ENCODE assay signal across 1 cellular context in genomic region chr14:52948039-52948438, GRCh38.
TF ChIP-seq lines count a peak whose summit lies in the region.

No MANE protein-coding gene starts in this region.

TF ChIP-seq in HepG2, 621 proteins besides CTCF, POLR2A, EP300 and RAD21 (continued from another document and continues in another):
- TF ChIP-seq MIER3 (CRISPR knock-in tag; IDR thresholded peaks at IDR 0.05; ENCODE audit: borderline replicate concordance) (no peak), STAT6 (CRISPR knock-in tag; IDR thresholded peaks at IDR 0.05; ENCODE audit: borderline replicate concordance) (no peak), ZNF891 (CRISPR knock-in tag; IDR thresholded peaks at IDR 0.05) (no peak), HINFP (CRISPR knock-in tag; IDR thresholded peaks at IDR 0.05; ENCODE audit: low read depth) (no peak), BRCA1 (CRISPR knock-in tag; IDR thresholded peaks at IDR 0.05) (no peak), JUND (CRISPR knock-in tag; IDR thresholded peaks at IDR 0.05) (no peak), ZNF24 (IDR thresholded peaks at IDR 0.05) (no peak), ZNF331 (CRISPR knock-in tag; IDR thresholded peaks at IDR 0.05) (peak; percentile 15; the same call in 1 of the 2 replicates), ZNF101 (CRISPR knock-in tag; IDR thresholded peaks at IDR 0.05; ENCODE audit: borderline replicate concordance, low read depth) (no peak), ZNF766 (CRISPR knock-in tag; IDR thresholded peaks at IDR 0.05; ENCODE audit: borderline replicate concordance) (no peak), CREM (IDR thresholded peaks at IDR 0.05) (peak; percentile 82), CREM (CRISPR knock-in tag; IDR thresholded peaks at IDR 0.05) (no peak), SAP130 (CRISPR knock-in tag; IDR thresholded peaks at IDR 0.05; ENCODE audit: low read depth) (peak; percentile 87), CCAR2 (optimal IDR thresholded peaks at IDR 0.05; ENCODE audit: low read depth, low read length) (no peak), HNRNPUL1 (IDR thresholded peaks at IDR 0.05; ENCODE audit: low read depth, low read length) (no peak), ZNF235 (CRISPR knock-in tag; IDR thresholded peaks at IDR 0.05; ENCODE audit: borderline replicate concordance) (no peak), ZNF709 (CRISPR knock-in tag; IDR thresholded peaks at IDR 0.05) (no peak), TSC22D2 (CRISPR knock-in tag; IDR thresholded peaks at IDR 0.05; ENCODE audit: borderline replicate concordance) (no peak), ZNF839 (CRISPR knock-in tag; IDR thresholded peaks at IDR 0.05; ENCODE audit: borderline replicate concordance) (no peak), ZBTB20 (CRISPR knock-in tag; IDR thresholded peaks at IDR 0.05; ENCODE audit: borderline replicate concordance, low read depth) (no peak), ZKSCAN5 (CRISPR knock-in tag; IDR thresholded peaks at IDR 0.05) (no peak), ZNF674 (CRISPR knock-in tag; IDR thresholded peaks at IDR 0.05; ENCODE audit: low read depth) (no peak), GMEB1 (CRISPR knock-in tag; IDR thresholded peaks at IDR 0.05; ENCODE audit: borderline replicate concordance) (no peak), HOXA3 (CRISPR knock-in tag; IDR thresholded peaks at IDR 0.05) (peak; percentile 65), SSRP1 (CRISPR knock-in tag; IDR thresholded peaks at IDR 0.05) (no peak), ZNF883 (CRISPR knock-in tag; IDR thresholded peaks at IDR 0.05; ENCODE audit: not compliant biosample characterization) (no peak), TEAD3 (CRISPR knock-in tag; optimal IDR thresholded peaks at IDR 0.05; ENCODE audit: borderline replicate concordance) (peak; percentile 78), ZNF782 (CRISPR knock-in tag; IDR thresholded peaks at IDR 0.05; ENCODE audit: borderline replicate concordance) (no peak), NKX3-1 (CRISPR knock-in tag; IDR thresholded peaks at IDR 0.05) (0 out of 2 replicates have a peak, but pooled peaks have one; percentile 30), ZNF878 (CRISPR knock-in tag; IDR thresholded peaks at IDR 0.05) (no peak), LCORL (IDR thresholded peaks at IDR 0.05) (no peak), LCORL (CRISPR knock-in tag; IDR thresholded peaks at IDR 0.05) (peak; percentile 43; the same call in 1 of the 2 replicates), HMGXB4 (CRISPR knock-in tag; IDR thresholded peaks at IDR 0.05; ENCODE audit: borderline replicate concordance in 1 of 2, low read depth in 1 of 2) (no peak), PHF21A (CRISPR knock-in tag; IDR thresholded peaks at IDR 0.05) (peak; percentile 78), ZNF3 (CRISPR knock-in tag; IDR thresholded peaks at IDR 0.05) (no peak), JUNB (CRISPR knock-in tag; IDR thresholded peaks at IDR 0.05; ENCODE audit: borderline replicate concordance) (no peak), HOXA9 (CRISPR knock-in tag; IDR thresholded peaks at IDR 0.05; ENCODE audit: borderline replicate concordance) (no peak), ZFP1 (CRISPR knock-in tag; IDR thresholded peaks at IDR 0.05) (no peak), CBX5 (CRISPR knock-in tag; IDR thresholded peaks at IDR 0.05; ENCODE audit: borderline replicate concordance) (0 out of 2 replicates have a peak, but pooled peaks have one; percentile 26)
- TF ChIP-seq, protein P1, sequence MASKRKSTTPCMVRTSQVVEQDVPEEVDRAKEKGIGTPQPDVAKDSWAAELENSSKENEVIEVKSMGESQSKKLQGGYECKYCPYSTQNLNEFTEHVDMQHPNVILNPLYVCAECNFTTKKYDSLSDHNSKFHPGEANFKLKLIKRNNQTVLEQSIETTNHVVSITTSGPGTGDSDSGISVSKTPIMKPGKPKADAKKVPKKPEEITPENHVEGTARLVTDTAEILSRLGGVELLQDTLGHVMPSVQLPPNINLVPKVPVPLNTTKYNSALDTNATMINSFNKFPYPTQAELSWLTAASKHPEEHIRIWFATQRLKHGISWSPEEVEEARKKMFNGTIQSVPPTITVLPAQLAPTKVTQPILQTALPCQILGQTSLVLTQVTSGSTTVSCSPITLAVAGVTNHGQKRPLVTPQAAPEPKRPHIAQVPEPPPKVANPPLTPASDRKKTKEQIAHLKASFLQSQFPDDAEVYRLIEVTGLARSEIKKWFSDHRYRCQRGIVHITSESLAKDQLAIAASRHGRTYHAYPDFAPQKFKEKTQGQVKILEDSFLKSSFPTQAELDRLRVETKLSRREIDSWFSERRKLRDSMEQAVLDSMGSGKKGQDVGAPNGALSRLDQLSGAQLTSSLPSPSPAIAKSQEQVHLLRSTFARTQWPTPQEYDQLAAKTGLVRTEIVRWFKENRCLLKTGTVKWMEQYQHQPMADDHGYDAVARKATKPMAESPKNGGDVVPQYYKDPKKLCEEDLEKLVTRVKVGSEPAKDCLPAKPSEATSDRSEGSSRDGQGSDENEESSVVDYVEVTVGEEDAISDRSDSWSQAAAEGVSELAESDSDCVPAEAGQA (IDR thresholded peaks at IDR 0.05; ENCODE audit: low read depth) = no peak
- TF ChIP-seq, protein P1 (CRISPR knock-in tag; IDR thresholded peaks at IDR 0.05; ENCODE audit: borderline replicate concordance) = no peak
- TF ChIP-seq, protein P2, sequence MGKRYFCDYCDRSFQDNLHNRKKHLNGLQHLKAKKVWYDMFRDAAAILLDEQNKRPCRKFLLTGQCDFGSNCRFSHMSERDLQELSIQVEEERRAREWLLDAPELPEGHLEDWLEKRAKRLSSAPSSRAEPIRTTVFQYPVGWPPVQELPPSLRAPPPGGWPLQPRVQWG (CRISPR knock-in tag; IDR thresholded peaks at IDR 0.05; ENCODE audit: borderline replicate concordance, low read depth) = no peak
- TF ChIP-seq, protein P3, sequence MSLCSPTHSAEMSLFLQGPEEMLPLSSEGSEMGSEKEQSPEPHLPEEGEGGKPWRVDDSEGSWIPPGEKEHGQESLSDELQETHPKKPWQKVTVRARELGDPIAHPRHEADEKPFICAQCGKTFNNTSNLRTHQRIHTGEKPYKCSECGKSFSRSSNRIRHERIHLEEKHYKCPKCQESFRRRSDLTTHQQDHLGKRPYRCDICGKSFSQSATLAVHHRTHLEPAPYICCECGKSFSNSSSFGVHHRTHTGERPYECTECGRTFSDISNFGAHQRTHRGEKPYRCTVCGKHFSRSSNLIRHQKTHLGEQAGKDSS (CRISPR knock-in tag; IDR thresholded peaks at IDR 0.05; ENCODE audit: borderline replicate concordance, low read depth) = no peak
- TF ChIP-seq, protein P4, sequence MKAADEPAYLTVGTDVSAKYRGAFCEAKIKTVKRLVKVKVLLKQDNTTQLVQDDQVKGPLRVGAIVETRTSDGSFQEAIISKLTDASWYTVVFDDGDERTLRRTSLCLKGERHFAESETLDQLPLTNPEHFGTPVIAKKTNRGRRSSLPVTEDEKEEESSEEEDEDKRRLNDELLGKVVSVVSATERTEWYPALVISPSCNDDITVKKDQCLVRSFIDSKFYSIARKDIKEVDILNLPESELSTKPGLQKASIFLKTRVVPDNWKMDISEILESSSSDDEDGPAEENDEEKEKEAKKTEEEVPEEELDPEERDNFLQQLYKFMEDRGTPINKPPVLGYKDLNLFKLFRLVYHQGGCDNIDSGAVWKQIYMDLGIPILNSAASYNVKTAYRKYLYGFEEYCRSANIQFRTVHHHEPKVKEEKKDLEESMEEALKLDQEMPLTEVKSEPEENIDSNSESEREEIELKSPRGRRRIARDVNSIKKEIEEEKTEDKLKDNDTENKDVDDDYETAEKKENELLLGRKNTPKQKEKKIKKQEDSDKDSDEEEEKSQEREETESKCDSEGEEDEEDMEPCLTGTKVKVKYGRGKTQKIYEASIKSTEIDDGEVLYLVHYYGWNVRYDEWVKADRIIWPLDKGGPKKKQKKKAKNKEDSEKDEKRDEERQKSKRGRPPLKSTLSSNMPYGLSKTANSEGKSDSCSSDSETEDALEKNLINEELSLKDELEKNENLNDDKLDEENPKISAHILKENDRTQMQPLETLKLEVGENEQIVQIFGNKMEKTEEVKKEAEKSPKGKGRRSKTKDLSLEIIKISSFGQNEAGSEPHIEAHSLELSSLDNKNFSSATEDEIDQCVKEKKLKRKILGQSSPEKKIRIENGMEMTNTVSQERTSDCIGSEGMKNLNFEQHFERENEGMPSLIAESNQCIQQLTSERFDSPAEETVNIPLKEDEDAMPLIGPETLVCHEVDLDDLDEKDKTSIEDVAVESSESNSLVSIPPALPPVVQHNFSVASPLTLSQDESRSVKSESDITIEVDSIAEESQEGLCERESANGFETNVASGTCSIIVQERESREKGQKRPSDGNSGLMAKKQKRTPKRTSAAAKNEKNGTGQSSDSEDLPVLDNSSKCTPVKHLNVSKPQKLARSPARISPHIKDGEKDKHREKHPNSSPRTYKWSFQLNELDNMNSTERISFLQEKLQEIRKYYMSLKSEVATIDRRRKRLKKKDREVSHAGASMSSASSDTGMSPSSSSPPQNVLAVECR (CRISPR knock-in tag; IDR thresholded peaks at IDR 0.05; ENCODE audit: borderline replicate concordance) = peak; percentile 40; the same call in 1 of the 2 replicates
- TF ChIP-seq, protein P5, sequence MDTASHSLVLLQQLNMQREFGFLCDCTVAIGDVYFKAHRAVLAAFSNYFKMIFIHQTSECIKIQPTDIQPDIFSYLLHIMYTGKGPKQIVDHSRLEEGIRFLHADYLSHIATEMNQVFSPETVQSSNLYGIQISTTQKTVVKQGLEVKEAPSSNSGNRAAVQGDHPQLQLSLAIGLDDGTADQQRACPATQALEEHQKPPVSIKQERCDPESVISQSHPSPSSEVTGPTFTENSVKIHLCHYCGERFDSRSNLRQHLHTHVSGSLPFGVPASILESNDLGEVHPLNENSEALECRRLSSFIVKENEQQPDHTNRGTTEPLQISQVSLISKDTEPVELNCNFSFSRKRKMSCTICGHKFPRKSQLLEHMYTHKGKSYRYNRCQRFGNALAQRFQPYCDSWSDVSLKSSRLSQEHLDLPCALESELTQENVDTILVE (CRISPR knock-in tag; IDR thresholded peaks at IDR 0.05) = no peak
